1 cellular context compared by ENCODE assay signal in genomic region chr15:67941643-67942315, GRCh38.
A peak's percentile ranks its signal among the peaks of the same experiment; 100 is the strongest.
TF ChIP-seq lines count a peak whose summit lies in the region.

No MANE protein-coding gene starts in this region.

TF ChIP-seq in HepG2, 621 proteins besides CTCF, POLR2A, EP300 and RAD21 (continued from another document):
- TF ChIP-seq GRHL1 (CRISPR knock-in tag; conservative IDR thresholded peaks at IDR 0.05) (no peak), PRDM4 (CRISPR knock-in tag; IDR thresholded peaks at IDR 0.05; ENCODE audit: borderline replicate concordance) (no peak), NR2F1 (CRISPR knock-in tag; IDR thresholded peaks at IDR 0.05) (no peak), KIAA2018 (CRISPR knock-in tag; IDR thresholded peaks at IDR 0.05; ENCODE audit: borderline replicate concordance) (no peak), FOSL1 (CRISPR knock-in tag; IDR thresholded peaks at IDR 0.05; ENCODE audit: borderline replicate concordance) (0 out of 2 replicates have a peak, but pooled peaks have one; percentile 34), ELF4 (CRISPR knock-in tag; IDR thresholded peaks at IDR 0.05; ENCODE audit: borderline replicate concordance) (no peak), ARNTL (CRISPR knock-in tag; IDR thresholded peaks at IDR 0.05) (no peak), GLMP (CRISPR knock-in tag; IDR thresholded peaks at IDR 0.05; ENCODE audit: borderline replicate concordance) (no peak), LCORL (IDR thresholded peaks at IDR 0.05) (no peak), LCORL (CRISPR knock-in tag; IDR thresholded peaks at IDR 0.05) (0 out of 2 replicates have a peak, but pooled peaks have one; percentile 30)
